12 cellular contexts compared by ENCODE assay signal in the genomic region with DNA sequence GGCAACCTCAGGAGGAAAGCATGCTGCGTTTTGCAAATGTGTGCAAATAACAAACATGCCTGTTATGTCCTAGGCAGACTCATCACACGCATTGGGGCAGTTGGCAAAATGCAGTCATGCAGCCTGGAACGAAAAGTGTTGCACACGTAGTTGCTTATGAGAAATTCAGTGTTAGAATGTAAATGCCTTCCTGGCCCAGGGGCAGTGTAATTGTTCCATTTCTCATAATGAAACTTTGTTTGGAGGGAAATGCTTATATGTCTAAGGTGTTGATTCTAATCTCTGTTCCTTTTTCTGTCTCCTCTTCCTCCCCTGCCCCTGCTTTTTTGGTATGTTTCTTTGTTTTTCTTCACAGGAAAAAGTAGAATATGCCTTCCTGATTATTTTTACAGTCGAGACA.
A peak's percentile ranks its signal among the peaks of the same experiment; 100 is the strongest.
DNase-seq lines count a peak whose midpoint lies in the region; ATAC-seq, FAIRE-seq and TF ChIP-seq lines count a peak whose summit lies in the region.
"Had no signal": no experiment of that assay in that cellular context is flagged by ENCODE, and none has a peak within 500 bp of the region (broad histone marks: within the 10 kb centered on the region; RNA-seq: fewer than 3 reads in every experiment).

No MANE protein-coding gene starts in this region.

- H3K36me3 ChIP-seq in vagina = no peaks in the 10 kb centered on the region
- H3K36me3 ChIP-seq: transverse colon had no signal

- no peaks in the 10 kb centered on the region for H3K27me3 ChIP-seq in vagina
- H3K27me3 ChIP-seq: transverse colon had no signal

- no peak overlapping the region for H3K4me3 ChIP-seq in vagina
- H3K4me3 ChIP-seq: transverse colon had no signal

- ATAC-seq in HG02759 (IDR thresholded peaks at IDR 0.05; ENCODE audit: unreplicated experiment) (peak; percentile 69), HG03521 (IDR thresholded peaks at IDR 0.05; ENCODE audit: unreplicated experiment) (peak; percentile 61)

- TF ChIP-seq POLR2A in vagina (IDR thresholded peaks at IDR 0.05) = no peak

- DNase-seq in GM13976 (ENCODE audit: low spot score) (peak; percentile 58), GM19238 (ENCODE audit: insufficient read length, low spot score) (peak; percentile 36), HK-2 (ENCODE audit: unreplicated experiment) (no peak), AG08396 (ENCODE audit: low spot score) (no peak), vagina (ENCODE audit: extremely low spot score in 2 of 2) (no peak), D721Med (ENCODE audit: insufficient read length, low spot score) (no peak)
- DNase-seq: kidney, NCI-H2227 treated with DMSO at 0.1 percent for 48 hours, transverse colon had no signal

- in situ Hi-C loops in GM13976 (cut with MboI; ENCODE audit: low sequenced_read_pairs, unreplicated experiment) = no loop called here

- no peak for TF ChIP-seq CTCF in GM13976 (IDR thresholded peaks at IDR 0.05; ENCODE audit: borderline replicate concordance, control extremely low read depth, extremely low read depth, insufficient read depth, missing control alignments)
- TF ChIP-seq CTCF in vagina (IDR thresholded peaks at IDR 0.05) = no peak
- no peak for TF ChIP-seq CTCF in D721Med (IDR thresholded peaks at IDR 0.05; ENCODE audit: insufficient read depth, missing control alignments)

- H3K27ac ChIP-seq in vagina = no peak overlapping the region
- H3K27ac ChIP-seq: C4-2B, transverse colon had no signal

- FAIRE-seq in D721Med (lab: Jason Lieb, UNC) = no peak
- FAIRE-seq: kidney had no signal

- no peaks in the 10 kb centered on the region for H3K4me1 ChIP-seq in vagina

- intact Hi-C loops in vagina (cut with DNase I) = no loop called here

- no peaks in the 10 kb centered on the region for H3K9me3 ChIP-seq in vagina
- H3K9me3 ChIP-seq: transverse colon had no signal

Comparison
In these comparisons a context has a peak if more than half of its experiments do, and no peak if none do; other contexts are left out.
1. DNase-seq: peak in GM13976 (single experiment) and GM19238 (single experiment); none in HK-2 (single experiment), AG08396 (single experiment), vagina (0 of 2) and D721Med (single experiment).